In the genomic region with DNA sequence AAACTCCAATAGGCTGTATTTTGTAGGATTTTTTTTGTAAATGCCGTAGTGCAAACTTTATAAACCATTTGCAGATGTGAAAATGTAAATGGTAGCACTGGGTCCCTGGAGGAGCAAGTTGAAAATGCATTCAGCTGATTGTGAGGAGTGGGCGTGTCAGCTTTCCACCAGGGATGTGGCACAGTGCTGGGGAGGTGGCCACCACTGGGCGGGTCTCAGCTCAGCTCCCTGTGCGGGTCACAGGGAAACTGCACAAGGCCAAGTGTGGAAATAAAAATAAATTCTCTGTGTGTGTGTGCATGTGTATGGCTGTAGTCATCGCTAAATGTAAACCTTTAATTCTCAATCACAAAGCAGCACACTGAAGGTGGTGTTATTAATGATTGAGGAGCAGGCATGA, we compare ENCODE assay signal across 27 cellular contexts.
"Had no signal": no experiment of that assay in that cellular context is flagged by ENCODE, and none has a peak within 500 bp of the region (broad histone marks: within the 10 kb centered on the region; RNA-seq: fewer than 3 reads in every experiment).

No MANE protein-coding gene starts in this region.

- H3K4me3 ChIP-seq: pancreas, psoas muscle, right lobe of liver, sigmoid colon, stomach, thoracic aorta, thyroid gland, tibial nerve, upper lobe of left lung, vagina had no signal

- H3K36me3 ChIP-seq: neutrophil, pancreas, right lobe of liver, sigmoid colon, stomach, thoracic aorta, thyroid gland, tibial nerve, upper lobe of left lung, vagina had no signal

- H3K4me1 Mint-ChIP-seq: neural crest cell; stimulated activated effector memory CD8-positive, alpha-beta T cell treated with anti-CD3 and anti-CD28 coated beads, Interleukin-12 subunit alpha, Interleukin-12 subunit beta, amount 100 ng/mL, for 72 hours; stimulated activated naive B cell treated with anti-CD40 and anti-IgM and Interleukin-4, amounts not matched to agents 10 μg/mL and 1 μg/mL and 100 μg/mL, for 72 hours had no signal

- H3K9me3 Mint-ChIP-seq: natural killer cell treated with Interleukin-12 subunit alpha and Interleukin-12 subunit beta and Interleukin-15 and Interleukin-18, amount 100 ng/mL, for 72 hours; nephron progenitor cell; neural crest cell; stimulated activated effector memory CD8-positive, alpha-beta T cell treated with anti-CD3 and anti-CD28 coated beads, Interleukin-12 subunit alpha, Interleukin-12 subunit beta, amount 100 ng/mL, for 72 hours; stimulated activated naive B cell treated with anti-CD40 and anti-IgM and Interleukin-4, amounts not matched to agents 10 μg/mL and 1 μg/mL and 100 μg/mL, for 72 hours; stimulated activated naive CD8-positive, alpha-beta T cell treated with anti-CD3 and anti-CD28 coated beads, Interleukin-15, Interleukin-2, amounts not matched to agents 100 ng/mL and 50 ng/mL, for 24 hours had no signal

- H3K36me3 Mint-ChIP-seq: natural killer cell treated with Interleukin-12 subunit alpha and Interleukin-12 subunit beta and Interleukin-15 and Interleukin-18, amount 100 ng/mL, for 72 hours; stimulated activated effector memory CD8-positive, alpha-beta T cell treated with anti-CD3 and anti-CD28 coated beads, Interleukin-12 subunit alpha, Interleukin-12 subunit beta, amount 100 ng/mL, for 72 hours; stimulated activated naive B cell treated with anti-CD40 and anti-IgM and Interleukin-4, amounts not matched to agents 10 μg/mL and 1 μg/mL and 100 μg/mL, for 72 hours had no signal

- H3K4me3 Mint-ChIP-seq: natural killer cell treated with Interleukin-12 subunit alpha and Interleukin-12 subunit beta and Interleukin-15 and Interleukin-18, amount 100 ng/mL, for 72 hours; nephron progenitor cell; neural crest cell; stimulated activated effector memory CD8-positive, alpha-beta T cell treated with anti-CD3 and anti-CD28 coated beads, Interleukin-12 subunit alpha, Interleukin-12 subunit beta, amount 100 ng/mL, for 72 hours; stimulated activated naive B cell treated with anti-CD40 and anti-IgM and Interleukin-4, amounts not matched to agents 10 μg/mL and 1 μg/mL and 100 μg/mL, for 72 hours; stimulated activated naive CD8-positive, alpha-beta T cell treated with anti-CD3 and anti-CD28 coated beads, Interleukin-15, Interleukin-2, amounts not matched to agents 100 ng/mL and 50 ng/mL, for 24 hours had no signal

- H3K4me1 ChIP-seq: psoas muscle, right lobe of liver, sigmoid colon, stomach, thyroid gland, upper lobe of left lung had no signal

- H3K9me3 ChIP-seq: neutrophil, pancreas, psoas muscle, right lobe of liver, sigmoid colon, stomach, thoracic aorta, thyroid gland, tibial nerve, upper lobe of left lung, vagina had no signal

- DNase-seq: nephron progenitor cell; nucleus accumbens; pancreas; psoas muscle; right cardiac atrium; small intestine; stimulated activated CD4-positive, alpha-beta T cell treated with anti-CD3 and anti-CD28 coated beads, Interleukin-15, amount 100 ng/mL, for 24 hours; stimulated activated CD4-positive, alpha-beta T cell treated with anti-CD3 and anti-CD28 coated beads, Interleukin-2, amount 100 ng/mL, for 24 hours; stimulated activated CD4-positive, alpha-beta T cell treated with anti-CD3 and anti-CD28 coated beads, Interleukin-2, amount 100 ng/mL, for 48 hours; stimulated activated CD4-positive, alpha-beta T cell treated with anti-CD3 and anti-CD28 coated beads, Interleukin-4, amount 100 ng/mL, for 24 hours; stimulated activated naive B cell treated with anti-CD40 and anti-IgM and Interleukin-4, amounts not matched to agents 10 μg/mL and 1 μg/mL and 100 μg/mL, for 72 hours; stimulated activated naive CD4-positive, alpha-beta T cell treated with Interleukin-2 at 50 U/mL for 16 hours; stomach; trophoblast cell; upper lobe of left lung had no signal

- ATAC-seq: pancreas; psoas muscle; right cardiac atrium; right lobe of liver; stimulated activated naive B cell treated with anti-CD40 and anti-IgM and Interleukin-4, amounts not matched to agents 10 μg/mL and 1 μg/mL and 100 μg/mL, for 72 hours had no signal

- H3K27me3 ChIP-seq: right lobe of liver, sigmoid colon, thyroid gland, upper lobe of left lung, vagina had no signal

- H3K27ac ChIP-seq: neutrophil, pancreas, psoas muscle, right lobe of liver, sigmoid colon, stomach, thoracic aorta, thyroid gland, tibial nerve, upper lobe of left lung, vagina had no signal

- H3K27ac Mint-ChIP-seq: natural killer cell treated with Interleukin-12 subunit alpha and Interleukin-12 subunit beta and Interleukin-15 and Interleukin-18, amount 100 ng/mL, for 72 hours; progenitor cell of endocrine pancreas; stimulated activated effector memory CD8-positive, alpha-beta T cell treated with anti-CD3 and anti-CD28 coated beads, Interleukin-12 subunit alpha, Interleukin-12 subunit beta, amount 100 ng/mL, for 72 hours; stimulated activated naive B cell treated with anti-CD40 and anti-IgM and Interleukin-4, amounts not matched to agents 10 μg/mL and 1 μg/mL and 100 μg/mL, for 72 hours; stimulated activated naive CD8-positive, alpha-beta T cell treated with anti-CD3 and anti-CD28 coated beads, Interleukin-15, Interleukin-2, amounts not matched to agents 100 ng/mL and 50 ng/mL, for 24 hours had no signal
